8 cellular contexts compared by ENCODE assay signal in the genomic region with DNA sequence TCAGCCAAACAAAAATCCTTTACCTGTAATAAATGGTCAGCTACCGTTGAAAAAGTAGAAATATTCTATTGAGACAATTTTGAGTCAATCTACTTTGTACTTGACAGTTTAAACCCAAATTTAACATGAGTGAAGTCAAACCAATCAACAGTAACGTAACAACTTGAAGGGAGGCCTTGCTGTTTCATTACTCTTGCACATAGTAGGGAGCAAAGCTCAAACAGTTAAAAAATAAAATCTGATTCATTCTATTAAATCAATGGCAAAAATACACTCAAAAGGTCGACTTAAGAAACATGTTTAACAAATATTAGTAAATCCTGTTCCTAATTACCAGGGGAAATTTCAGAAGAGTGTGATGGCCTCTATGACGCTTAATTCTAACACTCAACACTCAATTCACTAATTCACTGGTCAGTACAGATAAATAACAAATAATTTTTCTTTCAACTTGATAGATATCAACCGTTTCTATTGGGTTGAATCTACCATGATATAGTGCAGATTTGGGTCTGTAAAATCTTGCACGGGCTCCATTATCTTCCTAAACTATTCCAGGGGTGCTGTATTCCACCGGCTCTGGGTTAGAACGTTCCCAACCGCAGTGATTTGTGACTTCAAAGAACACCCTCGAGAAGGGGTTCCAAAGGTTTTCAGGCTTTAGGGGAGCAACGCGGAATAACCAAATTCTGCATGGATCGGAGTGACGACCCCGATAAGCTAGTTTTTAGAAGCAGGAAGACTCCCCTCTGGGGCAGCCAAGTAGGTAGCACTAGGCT. TPM values are rescaled to one million over a fixed set of nuclear protein-coding genes. Genes with fewer than 3 reads are reported as not detected.
DNase-seq lines count a peak whose midpoint lies in the region; ATAC-seq, FAIRE-seq and TF ChIP-seq lines count a peak whose summit lies in the region.

No MANE protein-coding gene starts in this region.

- H3K79me2 ChIP-seq in OCI-LY3 (ENCODE audit: low read length) (0 out of 2 replicates have a peak, but pooled peaks cover 3% of the 10 kb centered on the region), endothelial cell of umbilical vein (ENCODE audit: control insufficient read depth, insufficient read depth, low read length) (peaks cover 9% of the 10 kb centered on the region), osteoblast (ENCODE audit: insufficient read depth, low read length) (peaks cover 52% of the 10 kb centered on the region)

- H2AFZ ChIP-seq in OCI-LY3 (ENCODE audit: low read depth, low read length), result peak overlapping the region; percentile 58
- H2AFZ ChIP-seq in endothelial cell of umbilical vein (ENCODE audit: low read depth, low read length), result peak overlapping the region; percentile 80
- peak overlapping the region; percentile 91 for H2AFZ ChIP-seq in osteoblast (ENCODE audit: low read length)

- FAIRE-seq in endothelial cell of umbilical vein (lab: Jason Lieb, UNC), result no peak

- DNase-seq in CD4-positive, alpha-beta memory T cell, result no peak
- DNase-seq in endothelial cell of umbilical vein (ENCODE audit: low read depth, low spot score) (no peak), osteoblast (ENCODE audit: insufficient read length, low spot score, missing footprints) (no peak), NCI-H446 treated with DMSO at 0.1 percent for 48 hours (lab: John Stamatoyannopoulos, UW) (no peak), NCI-H1048 (lab: John Stamatoyannopoulos, UW) (no peak)

- H3K36me3 ChIP-seq in CD4-positive, alpha-beta memory T cell (ENCODE audit: insufficient read depth, low read length), result no peaks in the 10 kb centered on the region
- H3K36me3 ChIP-seq in OCI-LY3 (replicated peaks; ENCODE audit: low read depth, low read length) (no peaks in the 10 kb centered on the region), endothelial cell of umbilical vein (ENCODE audit: control insufficient read depth in 2 of 2, extremely low read depth in 1 of 2, insufficient read depth in 2 of 2, low read length in 2 of 2) (no peaks in the 10 kb centered on the region), osteoblast (ENCODE audit: insufficient read depth, low read length) (no peaks in the 10 kb centered on the region)

- H3K4me2 ChIP-seq in OCI-LY3 (ENCODE audit: low read length) (peak overlapping the region; percentile 79), endothelial cell of umbilical vein (ENCODE audit: insufficient read depth, low read length) (peak overlapping the region; percentile 95), osteoblast (ENCODE audit: insufficient read depth, low read length) (peak overlapping the region; percentile 91)

- BruUV-seq in endothelial cell of umbilical vein (replicated peaks; lab: Mats Ljungman, UMichigan), result TSS peak; percentile 8

- H3K9me3 Mint-ChIP-seq in CD4-positive, alpha-beta memory T cell, result no peaks in the 10 kb centered on the region

- CTCF ChIA-PET in CD4-positive, alpha-beta memory T cell (lab: Charles Lee; ENCODE audit: partially characterized antibody), result interaction anchor here (0.8 to 1.2 kb wide), 2 partner anchors 104 to 449 kb away, joined by 3 read pairs; a partner anchor contains a TSS
- CTCF ChIA-PET in endothelial cell of umbilical vein (lab: Charles Lee), result interaction anchor here (0.6 to 2.1 kb wide), 7 partner anchors 10 to 939 kb away, joined by 3 to 10 read pairs (median 4); a partner anchor contains a TSS

- peak overlapping the region; percentile 73 for H3K9ac ChIP-seq in OCI-LY3 (ENCODE audit: low read length)
- H3K9ac ChIP-seq in endothelial cell of umbilical vein (replicated peaks; ENCODE audit: extremely low read depth, insufficient read depth, low read length), result peak overlapping the region; percentile 63

- peak overlapping the region; percentile 87 to 93 (median 90) for H3K4me3 Mint-ChIP-seq in CD4-positive, alpha-beta memory T cell

- peaks cover 22 to 54% (median 37%) of the 10 kb centered on the region in 4 donors for H3K4me1 Mint-ChIP-seq in CD4-positive, alpha-beta memory T cell

- H3K27ac ChIP-seq in CD4-positive, alpha-beta memory T cell (ENCODE audit: low read depth, low read length), result peak overlapping the region; percentile 42
- no peak overlapping the region; the same call in 1 of the 2 replicates for H3K27ac ChIP-seq in OCI-LY3 (ENCODE audit: low read length)
- H3K27ac ChIP-seq in endothelial cell of umbilical vein (ENCODE audit: insufficient read depth, low read depth, low read length), result no peak overlapping the region
- no peak overlapping the region for H3K27ac ChIP-seq in osteoblast (ENCODE audit: low read depth, low read length)

- dilution Hi-C loops in endothelial cell of umbilical vein (cut with MboI; ENCODE audit: extremely low pct_ligation_motif_present, low sequenced_read_pairs), result no loop called here

- no peaks in the 10 kb centered on the region; the same call in 1 of the 2 replicates for H4K20me1 ChIP-seq in OCI-LY3 (ENCODE audit: insufficient read depth, low read length)
- H4K20me1 ChIP-seq in endothelial cell of umbilical vein (replicated peaks; ENCODE audit: control insufficient read depth, extremely low read depth, insufficient read depth, low read length), result no peaks in the 10 kb centered on the region
- peaks cover 3% of the 10 kb centered on the region for H4K20me1 ChIP-seq in osteoblast (ENCODE audit: insufficient read depth, low read length)

- H3K27me3 Mint-ChIP-seq in CD4-positive, alpha-beta memory T cell, result peaks cover 0 to under 1% of the 10 kb centered on the region in 2 donors

- H3K4me1 ChIP-seq in CD4-positive, alpha-beta memory T cell (ENCODE audit: insufficient read depth, low read length), result peaks cover 38% of the 10 kb centered on the region
- peaks cover 34% of the 10 kb centered on the region for H3K4me1 ChIP-seq in OCI-LY3 (ENCODE audit: low read length)
- peaks cover 17% of the 10 kb centered on the region for H3K4me1 ChIP-seq in endothelial cell of umbilical vein (ENCODE audit: control insufficient read depth, extremely low read depth, insufficient read depth, low read length)
- peaks cover 12% of the 10 kb centered on the region for H3K4me1 ChIP-seq in osteoblast (ENCODE audit: insufficient read depth, low read length)

- H3K27ac Mint-ChIP-seq in CD4-positive, alpha-beta memory T cell, result peak overlapping the region; percentile 79 to 96 (median 91)

- peak overlapping the region; percentile 47 to 51 for H3K4me3 ChIP-seq in CD4-positive, alpha-beta memory T cell (ENCODE audit: low read length in 2 of 2)
- H3K4me3 ChIP-seq in OCI-LY3 (ENCODE audit: low read length), result peak overlapping the region; percentile 84
- peak overlapping the region; percentile 37 to 78 (median 48) for H3K4me3 ChIP-seq in endothelial cell of umbilical vein (replicated peaks in 1 of 3; ENCODE audit: insufficient read depth in 1 of 3, low read depth in 1 of 3, low read length in 3 of 3)
- peak overlapping the region; percentile 84 for H3K4me3 ChIP-seq in osteoblast (ENCODE audit: insufficient read depth, low read length)

- H3K9me3 ChIP-seq in CD4-positive, alpha-beta memory T cell (ENCODE audit: control insufficient read depth in 1 of 2, low read length in 2 of 2), result no peaks in the 10 kb centered on the region
- H3K9me3 ChIP-seq in OCI-LY3 (ENCODE audit: insufficient read depth, low read length) (no peaks in the 10 kb centered on the region), endothelial cell of umbilical vein (replicated peaks; ENCODE audit: control insufficient read depth, insufficient read depth, low read length) (no peaks in the 10 kb centered on the region), osteoblast (ENCODE audit: low read depth, low read length) (no peaks in the 10 kb centered on the region)

- intact Hi-C loops in CD4-positive, alpha-beta memory T cell (cut with micrococcal nuclease), result loop anchor here (1.0 to 5.0 kb wide), 5 partner anchors 121 to 1025 kb away; a partner anchor contains a TSS
- intact Hi-C loops in endothelial cell of umbilical vein (cut with micrococcal nuclease), result loop anchor here (1.0 to 10.0 kb wide), 4 partner anchors 104 to 1027 kb away; a partner anchor contains a TSS

- ATAC-seq in HG02870 (IDR thresholded peaks at IDR 0.05; ENCODE audit: unreplicated experiment), result no peak
- ATAC-seq in GM19463 (IDR thresholded peaks at IDR 0.05; ENCODE audit: unreplicated experiment), result no peak

- no peaks in the 10 kb centered on the region for H3K9me1 ChIP-seq in endothelial cell of umbilical vein (replicated peaks; ENCODE audit: control insufficient read depth, extremely low read depth, insufficient read depth, low read length)

- H3K27me3 ChIP-seq in CD4-positive, alpha-beta memory T cell (ENCODE audit: insufficient read depth, low read length), result no peaks in the 10 kb centered on the region
- H3K27me3 ChIP-seq in OCI-LY3 (ENCODE audit: low read depth, low read length) (peaks cover 20% of the 10 kb centered on the region), endothelial cell of umbilical vein (ENCODE audit: control insufficient read depth in 2 of 2, insufficient read depth in 2 of 2, low read length in 2 of 2) (peaks cover 12 to 17% of the 10 kb centered on the region in 2 experiments), osteoblast (ENCODE audit: insufficient read depth, low read length) (peaks cover 4% of the 10 kb centered on the region)

- H3K36me3 Mint-ChIP-seq in CD4-positive, alpha-beta memory T cell, result no peaks in the 10 kb centered on the region

- no peak for TF ChIP-seq POLR2A in endothelial cell of umbilical vein (IDR thresholded peaks at IDR 0.05; ENCODE audit: low read depth, low read length)

- no peak for TF ChIP-seq CTCF in OCI-LY3 (IDR thresholded peaks at IDR 0.05; ENCODE audit: low read depth, low read length)
- TF ChIP-seq CTCF in endothelial cell of umbilical vein (IDR thresholded peaks at IDR 0.05; ENCODE audit: extremely low read depth in 1 of 2, insufficient read depth in 1 of 2, low read depth in 1 of 2, low read length in 2 of 2), result no peak
- no peak for TF ChIP-seq CTCF in osteoblast (IDR thresholded peaks at IDR 0.05; ENCODE audit: extremely low read depth, low read depth, low read length)

- POLR2A ChIA-PET in CD4-positive, alpha-beta memory T cell (lab: Charles Lee; ENCODE audit: partially characterized antibody), result interaction anchor here (0.7 to 3.5 kb wide), 20 partner anchors 8 to 1522 kb away, joined by 3 to 35 read pairs (median 4); a partner anchor contains a TSS
- POLR2A ChIA-PET in endothelial cell of umbilical vein (lab: Charles Lee), result no interaction called here

TF ChIP-seq in endothelial cell of umbilical vein, 7 proteins besides CTCF, POLR2A, EP300 and RAD21 (continues in another document):
- no peak for TF ChIP-seq EZH2 (IDR thresholded peaks at IDR 0.05; ENCODE audit: borderline replicate concordance, low read depth, low read length, severe bottlenecking)

RNA-seq across cellular contexts. Expression of a gene that starts 1.4 kb away (rescaled TPM):
- 10 to 100 TPM; 25.8 to 27.5 TPM for total RNA-seq in CD4-positive, alpha-beta memory T cell
- polyA plus RNA-seq in CD4-positive, alpha-beta memory T cell, result 10 to 100 TPM in 1 of 2 donors, 1 to 10 TPM in 1; 10.0 to 14.1 TPM
- total RNA-seq in endothelial cell of umbilical vein, result 21.0 and 23.4 TPM in 2 replicates
- 17.3 and 20.4 TPM in 2 replicates for polyA plus RNA-seq in endothelial cell of umbilical vein
- 13.1 and 14.5 TPM in 2 replicates for polyA plus RNA-seq in endothelial cell of umbilical vein (2011; cell fraction: cytosol; rRNA removed)
- polyA plus RNA-seq in endothelial cell of umbilical vein (2011; cell fraction: nucleus; rRNA removed), result 110 and 116 TPM in 2 replicates
- polyA plus RNA-seq in endothelial cell of umbilical vein (2012), result 17.4 and 18.0 TPM in 2 replicates
- polyA minus RNA-seq in endothelial cell of umbilical vein, result 21.2 and 27.0 TPM in 2 replicates
- polyA minus RNA-seq in endothelial cell of umbilical vein (2011; cell fraction: cytosol; rRNA and poly(A)+ RNA removed), result 14.7 TPM
- 22.8 and 30.0 TPM in 2 replicates for polyA minus RNA-seq in endothelial cell of umbilical vein (2011; cell fraction: nucleus; rRNA and poly(A)+ RNA removed)
- total RNA-seq in osteoblast, result 29.7 and 33.6 TPM in 2 replicates
